17 cellular contexts compared by ENCODE assay signal in genomic region chr20:20226554-20226953, GRCh38.
DNase-seq lines count a peak whose midpoint lies in the region; ATAC-seq and TF ChIP-seq lines count a peak whose summit lies in the region.
"Had no signal": no experiment of that assay in that cellular context is flagged by ENCODE, and none has a peak within 500 bp of the region (broad histone marks: within the 10 kb centered on the region; RNA-seq: fewer than 3 reads in every experiment).

No MANE protein-coding gene starts in this region.

- no peak overlapping the region for H3K27ac Mint-ChIP-seq in WTC11
- H3K27ac Mint-ChIP-seq: CD4-positive, CD25-positive, alpha-beta regulatory T cell; CD8-positive, alpha-beta T cell; GM23338; H9 had no signal

- no peak overlapping the region for H3K4me3 Mint-ChIP-seq in WTC11
- H3K4me3 Mint-ChIP-seq: CD4-positive, CD25-positive, alpha-beta regulatory T cell; CD8-positive, alpha-beta T cell; GM23338; H9 had no signal

- H3K4me3 ChIP-seq in fibroblast of mammary gland (ENCODE audit: control insufficient read depth, low read depth, low read length) = no peak overlapping the region
- H3K4me3 ChIP-seq: GM12878, GM23338 had no signal

- 0 out of 2 replicates have a peak, but pooled peaks cover 2% of the 10 kb centered on the region for H3K36me3 Mint-ChIP-seq in WTC11
- H3K36me3 Mint-ChIP-seq: CD4-positive, CD25-positive, alpha-beta regulatory T cell; CD8-positive, alpha-beta T cell had no signal

- TF ChIP-seq CTCF in fibroblast of mammary gland (conservative IDR thresholded peaks at IDR 0.05; ENCODE audit: control insufficient read depth, insufficient read depth, low read depth, low read length) = no peak
- no peak for TF ChIP-seq CTCF in WTC11 (IDR thresholded peaks at IDR 0.05)

- POLR2A ChIA-PET in WTC11 (lab: Charles Lee) = no interaction called here

- 0 out of 2 replicates have a peak, but pooled peaks cover 3% of the 10 kb centered on the region for H3K27me3 Mint-ChIP-seq in WTC11 (ENCODE audit: low read depth)

- CTCF ChIA-PET in WTC11 (lab: Charles Lee) = interaction anchor here (2.3 kb wide), 1 partner anchor 11 kb away, joined by 5 read pairs; no protein-coding TSS in a partner anchor

- ATAC-seq in GM21423 (IDR thresholded peaks at IDR 0.05; ENCODE audit: unreplicated experiment) (no peak), WTC11 (no peak)
- ATAC-seq: CD8-positive, alpha-beta T cell; GM12878; GM23338; HCT116 had no signal

- peaks cover 18% of the 10 kb centered on the region for H3K9me3 Mint-ChIP-seq in WTC11

- DNase-seq in COLO829 (ENCODE audit: low spot score) (peak; percentile 62), RPMI7951 (ENCODE audit: low read depth) (peak; percentile 28), fibroblast of mammary gland (ENCODE audit: low read depth) (peak; percentile 13), WTC11 (ENCODE audit: low spot score) (no peak), SHP77 (lab: John Stamatoyannopoulos, UW) (no peak)
- DNase-seq: C1 segment of cervical spinal cord; CD4-positive, CD25-positive, alpha-beta regulatory T cell; CD8-positive, alpha-beta T cell; DMS 273 treated with DMSO at 0.1 percent for 48 hours; DMS79; EL; GDM1; H9 had no signal

- peaks cover 13% of the 10 kb centered on the region for H3K4me1 Mint-ChIP-seq in WTC11
- H3K4me1 Mint-ChIP-seq: CD4-positive, CD25-positive, alpha-beta regulatory T cell had no signal

TF ChIP-seq in WTC11, 78 proteins besides CTCF, POLR2A, EP300 and RAD21:
- TF ChIP-seq ZNF396 (CRISPR knock-in tag; IDR thresholded peaks at IDR 0.05; ENCODE audit: borderline replicate concordance) (no peak), MLX (CRISPR knock-in tag; IDR thresholded peaks at IDR 0.05) (no peak), NR2C2 (CRISPR knock-in tag; IDR thresholded peaks at IDR 0.05) (no peak), GTF2I (CRISPR knock-in tag; conservative IDR thresholded peaks at IDR 0.05) (no peak), PRDM15 (CRISPR knock-in tag; IDR thresholded peaks at IDR 0.05) (no peak), ATF3 (CRISPR knock-in tag; conservative IDR thresholded peaks at IDR 0.05) (no peak)
TF ChIP-seq in WTC11: peak in this region for 0.

Comparison
In these comparisons a context has a peak if more than half of its experiments do, and no peak if none do; other contexts are left out.
1. DNase-seq: peak in COLO829 (single experiment), RPMI7951 (single experiment) and fibroblast of mammary gland (single experiment); none in WTC11 (single experiment) and SHP77 (0 of 2).